In the genomic region with DNA sequence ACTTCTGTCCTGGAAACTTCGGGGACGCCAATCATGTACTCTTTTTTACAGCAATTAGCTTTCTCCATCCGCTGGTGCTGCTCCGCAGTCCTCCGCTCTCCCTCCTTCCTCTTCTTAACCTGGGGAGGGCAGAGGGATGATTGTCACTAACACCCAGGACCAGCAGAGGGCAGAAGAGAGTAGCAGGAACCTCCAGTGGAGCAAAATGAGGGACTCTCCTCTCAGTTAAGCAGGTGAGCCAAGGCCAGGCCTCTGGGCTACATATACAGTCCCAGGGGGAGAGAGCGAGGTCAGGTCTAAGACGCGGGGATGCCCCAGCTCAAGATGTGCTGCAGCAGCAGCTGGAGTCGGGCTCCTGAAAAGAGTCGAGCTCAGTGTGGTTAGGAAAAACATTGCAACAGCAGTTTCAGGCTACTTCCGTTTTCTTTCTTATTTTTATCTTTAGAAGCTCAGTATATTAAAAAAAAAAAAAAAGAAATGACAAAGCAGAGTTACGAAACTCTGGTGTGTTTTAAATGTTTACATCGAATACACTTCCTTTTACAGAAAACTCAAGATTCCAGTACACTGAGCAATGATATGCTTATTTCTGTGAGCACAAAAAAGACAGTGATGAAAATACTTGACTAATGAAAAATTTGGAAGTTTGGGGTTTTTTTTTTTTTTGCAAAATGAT, we compare ENCODE assay signal across 8 cellular contexts. TPM values are rescaled to one million over a fixed set of nuclear protein-coding genes. Genes with fewer than 3 reads are reported as not detected.
A peak's percentile ranks its signal among the peaks of the same experiment; 100 is the strongest.
DNase-seq lines count a peak whose midpoint lies in the region; ATAC-seq and TF ChIP-seq lines count a peak whose summit lies in the region.

No MANE protein-coding gene starts in this region.

- H3K4me3 Mint-ChIP-seq in T-helper 17 cell: peak overlapping the region; percentile 89

- peak; percentile 20 to 72 (median 50) for TF ChIP-seq CTCF in gastrocnemius medialis (IDR thresholded peaks at IDR 0.05 in 4 of 5, conservative IDR thresholded peaks at IDR 0.05 in 1 of 5)

- peak; percentile 99 for ATAC-seq in HG02970 (IDR thresholded peaks at IDR 0.05; ENCODE audit: low FRiP score, unreplicated experiment)
- ATAC-seq in T-helper 17 cell: peak; percentile 99
- ATAC-seq in gastrocnemius medialis: peak; percentile 80 to 81

- intact Hi-C loops in gastrocnemius medialis (cut with DNase I; ENCODE audit: low total_unique reads): loop anchor here (10.0 kb wide), 1 partner anchor 95 kb away; no protein-coding TSS in a partner anchor

- no peaks in the 10 kb centered on the region for H3K9me3 ChIP-seq in T-helper 17 cell (ENCODE audit: control insufficient read depth, low read length, poor library complexity, severe bottlenecking)
- H3K9me3 ChIP-seq in gastrocnemius medialis: no peaks in the 10 kb centered on the region

- peaks cover 2% of the 10 kb centered on the region for H3K36me3 Mint-ChIP-seq in T-helper 17 cell (ENCODE audit: low read depth)

- H3K4me1 ChIP-seq in gastrocnemius medialis: no peaks in the 10 kb centered on the region

- peak overlapping the region; percentile 83 for H3K27ac Mint-ChIP-seq in T-helper 17 cell

- no peaks in the 10 kb centered on the region for H3K27me3 ChIP-seq in gastrocnemius medialis

- H3K4me1 Mint-ChIP-seq in T-helper 17 cell: peaks cover 5% of the 10 kb centered on the region

- H3K4me3 ChIP-seq in gastrocnemius medialis: peak overlapping the region in 2 of 4 donors; percentile 29 to 34

- no peak for TF ChIP-seq POLR2A in gastrocnemius medialis (IDR thresholded peaks at IDR 0.05)

- H3K27ac ChIP-seq in gastrocnemius medialis: no peak overlapping the region

- in situ Hi-C loops in gastrocnemius medialis (cut with MboI; ENCODE audit: low sequenced_read_pairs in 4 of 4): no loop called here

- DNase-seq in NCI-H510A treated with DMSO at 0.1 percent for 48 hours (lab: John Stamatoyannopoulos, UW) (peak; percentile 37), NCI-H510A (lab: John Stamatoyannopoulos, UW) (no peak), NCI-H1694 treated with DMSO at 0.1 percent for 48 hours (lab: John Stamatoyannopoulos, UW) (peak; percentile 46), T-helper 17 cell (peak; percentile 54 to 79 (median 64)), amygdala (lab: John Stamatoyannopoulos, UW) (peak in 54 of 56 donors; percentile 8 to 87 (median 56)), hepatic stellate cell (ENCODE audit: low spot score) (peak; percentile 89), gastrocnemius medialis (peak; percentile 26 to 46)

- H3K36me3 ChIP-seq in gastrocnemius medialis: no peaks in the 10 kb centered on the region

- no peaks in the 10 kb centered on the region for H3K27me3 Mint-ChIP-seq in T-helper 17 cell

RNA-seq across cellular contexts. Expression of a gene that starts 25.7 kb away (rescaled TPM):
- total RNA-seq in T-helper 17 cell (1 to 10 TPM; 9.2 TPM), gastrocnemius medialis (under 1 TPM; 0.29 to 0.56 (median 0.47) TPM)

RNA-seq across cellular contexts. Expression of a gene that starts 58.6 kb away (rescaled TPM):
- total RNA-seq in T-helper 17 cell (1 to 10 TPM; 5.4 to 8.1 TPM), gastrocnemius medialis (10 to 100 TPM; 34.2 to 47.4 (median 39.7) TPM)

Comparison
In these comparisons a context has a peak if more than half of its experiments do, and no peak if none do; other contexts are left out.
1. RNA of a gene that starts 25.7 kb away (total RNA-seq): 9.2 TPM in T-helper 17 cell; 0.29 to 0.56 TPM in gastrocnemius medialis; every median in the first group is over 4 times any median in the second.
2. Peak in every context shown above with its lines, with median percentiles within 50 percentile points of each other: ATAC-seq.